ENCODE assay signal across 27 cellular contexts in the genomic region with DNA sequence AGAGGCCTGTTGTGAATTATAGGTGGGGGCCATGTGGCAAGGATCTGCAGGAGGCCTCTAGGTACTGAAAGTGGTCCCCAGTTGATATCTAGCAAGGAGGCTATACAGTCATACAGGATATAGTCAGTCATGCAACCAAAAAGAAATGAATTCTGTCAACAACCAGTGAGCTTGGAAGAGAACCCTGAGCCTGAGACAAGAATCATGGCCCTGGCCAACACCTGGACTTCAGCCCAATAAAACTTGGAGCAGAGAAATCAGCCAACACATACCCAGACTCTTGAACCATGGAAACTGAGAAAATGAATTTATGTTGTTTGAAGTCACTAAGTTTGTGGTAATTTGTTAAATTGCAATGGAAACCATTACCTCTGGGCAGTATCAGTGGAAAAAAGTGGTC.
"Had no signal": no experiment of that assay in that cellular context is flagged by ENCODE, and none has a peak within 500 bp of the region (broad histone marks: within the 10 kb centered on the region; RNA-seq: fewer than 3 reads in every experiment).

No MANE protein-coding gene starts in this region.

- FAIRE-seq: small intestine, urothelium cell line had no signal

- H3K27ac Mint-ChIP-seq: natural killer cell; nephron; neural progenitor cell; progenitor cell of endocrine pancreas; stimulated activated effector memory CD8-positive, alpha-beta T cell treated with anti-CD3 and anti-CD28 coated beads, Interleukin-12 subunit alpha, Interleukin-12 subunit beta, amount 100 ng/mL, for 72 hours; stimulated activated naive CD8-positive, alpha-beta T cell treated with anti-CD3 and anti-CD28 coated beads, Interleukin-15, Interleukin-2, amounts not matched to agents 100 ng/mL and 50 ng/mL, for 24 hours had no signal

- ATAC-seq: natural killer cell; psoas muscle; right lobe of liver; stimulated activated effector memory CD8-positive, alpha-beta T cell treated with anti-CD3 and anti-CD28 coated beads, Interleukin-12 subunit alpha, Interleukin-12 subunit beta, amount 100 ng/mL, for 72 hours had no signal

- H3K27me3 ChIP-seq: neural progenitor cell, ovary, right lobe of liver, sigmoid colon, stomach, thyroid gland, tibial nerve, upper lobe of left lung, vagina had no signal

- H3K36me3 Mint-ChIP-seq: natural killer cell; neural progenitor cell; stimulated activated effector memory CD8-positive, alpha-beta T cell treated with anti-CD3 and anti-CD28 coated beads, Interleukin-12 subunit alpha, Interleukin-12 subunit beta, amount 100 ng/mL, for 72 hours had no signal

- H3K9me3 ChIP-seq: ovary, right lobe of liver, sigmoid colon, stomach, thoracic aorta, thyroid gland, upper lobe of left lung, vagina had no signal

- H3K27me3 Mint-ChIP-seq: progenitor cell of endocrine pancreas; stimulated activated naive CD8-positive, alpha-beta T cell treated with anti-CD3 and anti-CD28 coated beads, Interleukin-15, Interleukin-2, amounts not matched to agents 100 ng/mL and 50 ng/mL, for 24 hours had no signal

- H3K27ac ChIP-seq: neural progenitor cell, ovary, parathyroid adenoma, psoas muscle, right lobe of liver, stomach, thyroid gland, tibial nerve, upper lobe of left lung, vagina had no signal

- H3K4me3 ChIP-seq: neural progenitor cell, ovary, psoas muscle, right lobe of liver, sigmoid colon, stomach, thoracic aorta, thyroid gland, tibial nerve, upper lobe of left lung, vagina had no signal

- DNase-seq: natural killer cell; occipital lobe; ovary; posterior cingulate gyrus; psoas muscle; right lobe of liver; sigmoid colon; small intestine; stimulated activated CD4-positive, alpha-beta T cell treated with anti-CD3 and anti-CD28 coated beads, Interleukin-15, amount 100 ng/mL, for 24 hours; stimulated activated CD4-positive, alpha-beta T cell treated with anti-CD3 and anti-CD28 coated beads, Interleukin-2, amount 100 ng/mL, for 24 hours; stimulated activated CD4-positive, alpha-beta T cell treated with anti-CD3 and anti-CD28 coated beads, Interleukin-2, amount 100 ng/mL, for 48 hours; stimulated activated CD4-positive, alpha-beta T cell treated with anti-CD3 and anti-CD28 coated beads, Interleukin-4, amount 100 ng/mL, for 24 hours; stimulated activated naive CD4-positive, alpha-beta T cell treated with Interleukin-2 at 50 U/mL for 16 hours; stomach; trophoblast cell; upper lobe of left lung had no signal

- H3K4me1 Mint-ChIP-seq: nephron; stimulated activated effector memory CD8-positive, alpha-beta T cell treated with anti-CD3 and anti-CD28 coated beads, Interleukin-12 subunit alpha, Interleukin-12 subunit beta, amount 100 ng/mL, for 72 hours had no signal

- H3K4me3 Mint-ChIP-seq: natural killer cell; nephron; neural progenitor cell; stimulated activated effector memory CD8-positive, alpha-beta T cell treated with anti-CD3 and anti-CD28 coated beads, Interleukin-12 subunit alpha, Interleukin-12 subunit beta, amount 100 ng/mL, for 72 hours; stimulated activated naive CD8-positive, alpha-beta T cell treated with anti-CD3 and anti-CD28 coated beads, Interleukin-15, Interleukin-2, amounts not matched to agents 100 ng/mL and 50 ng/mL, for 24 hours had no signal

- H3K4me1 ChIP-seq: neural progenitor cell, parathyroid adenoma, psoas muscle, right lobe of liver, stomach, tibial nerve, upper lobe of left lung, vagina had no signal

- H3K36me3 ChIP-seq: neural progenitor cell, ovary, right lobe of liver, sigmoid colon, stomach, thoracic aorta, thyroid gland, tibial nerve, upper lobe of left lung, vagina had no signal
